ENCODE assay signal across 18 cellular contexts in genomic region chr2:232332940-232333259, GRCh38. TPM values are rescaled to one million over a fixed set of nuclear protein-coding genes. Genes with fewer than 3 reads are reported as not detected.
A peak's percentile ranks its signal among the peaks of the same experiment; 100 is the strongest.
DNase-seq lines count a peak whose midpoint lies in the region; ATAC-seq, FAIRE-seq and TF ChIP-seq lines count a peak whose summit lies in the region.
"Had no signal": no experiment of that assay in that cellular context is flagged by ENCODE, and none has a peak within 500 bp of the region (broad histone marks: within the 10 kb centered on the region; RNA-seq: fewer than 3 reads in every experiment).

No MANE protein-coding gene starts in this region.

- H3K79me2 ChIP-seq in HepG2 (ENCODE audit: insufficient read depth, low read length) = no peaks in the 10 kb centered on the region

- peaks cover 53% of the 10 kb centered on the region for H3K4me1 ChIP-seq in BLaER1
- no peaks in the 10 kb centered on the region for H3K4me1 ChIP-seq in RWPE2 (ENCODE audit: insufficient read depth, poor library complexity, severe bottlenecking)
- H3K4me1 ChIP-seq in HepG2 (ENCODE audit: insufficient read depth, low read length) = peaks cover 9% of the 10 kb centered on the region
- H3K4me1 ChIP-seq: SJCRH30 had no signal

- no peak for FAIRE-seq in HepG2 (lab: Jason Lieb, UNC)
- FAIRE-seq: G401.6 had no signal

- H3K9me3 ChIP-seq in BLaER1 (no peaks in the 10 kb centered on the region), RWPE2 (ENCODE audit: severe bottlenecking) (no peaks in the 10 kb centered on the region), HepG2 (ENCODE audit: low read length) (no peaks in the 10 kb centered on the region)
- H3K9me3 ChIP-seq: BLaER1 treated with 17β-estradiol and CSF1 and Interleukin-3, amounts not matched to agents 10 nM and 100 nM; MG63; SJCRH30 had no signal

- H3K27me3 ChIP-seq in BLaER1 (no peaks in the 10 kb centered on the region), RWPE2 (ENCODE audit: insufficient read depth, poor library complexity, severe bottlenecking) (no peaks in the 10 kb centered on the region), HepG2 (ENCODE audit: control insufficient read depth in 1 of 2, insufficient read depth in 2 of 2, low read length in 2 of 2) (no peaks in the 10 kb centered on the region)
- H3K27me3 ChIP-seq: BLaER1 treated with 17β-estradiol and CSF1 and Interleukin-3, amounts not matched to agents 10 nM and 100 nM; MG63; SJCRH30 had no signal

- no peaks in the 10 kb centered on the region for H3K4me1 Mint-ChIP-seq in activated CD4-positive, alpha-beta T cell treated with anti-CD3 and anti-CD28 coated beads, Interleukin-2, amount 10 ng/mL, durations not matched to agents 7 days and 5 days

- TF ChIP-seq EP300 in HepG2 (IDR thresholded peaks at IDR 0.05; ENCODE audit: low read depth in 2 of 2, low read length in 2 of 2) = no peak
- no peak for TF ChIP-seq EP300 in HepG2 (CRISPR knock-in tag; IDR thresholded peaks at IDR 0.05; ENCODE audit: borderline replicate concordance)

- CTCF ChIA-PET in activated CD4-positive, alpha-beta T cell treated with anti-CD3 and anti-CD28 coated beads, Interleukin-2, amount 10 ng/mL, durations not matched to agents 7 days and 5 days (lab: Charles Lee) = interaction anchor here (1.2 kb wide), 1 partner anchor 14 kb away, joined by 3 read pairs; no protein-coding TSS in a partner anchor
- CTCF ChIA-PET in HepG2 (lab: Yijun Ruan, JAX; ENCODE audit: low intra/inter-chr PET ratio, low total read pairs) = no interaction called here

- H3K9ac ChIP-seq in BLaER1 (no peak overlapping the region), HepG2 (ENCODE audit: insufficient read depth, low read depth, low read length) (no peak overlapping the region)
- H3K9ac ChIP-seq: BLaER1 treated with 17β-estradiol and CSF1 and Interleukin-3, amounts not matched to agents 10 nM and 100 nM; GM23248 had no signal

- in situ Hi-C loops in HepG2 (cut with HindIII; ENCODE audit: extremely low pct_ligation_motif_present, low pct_unique_long_range_greater_than_20kb) = no loop called here

- no peaks in the 10 kb centered on the region for H3K9me3 Mint-ChIP-seq in activated CD4-positive, alpha-beta T cell treated with anti-CD3 and anti-CD28 coated beads, Interleukin-2, amount 10 ng/mL, durations not matched to agents 7 days and 5 days

- no peak for TF ChIP-seq CTCF in RWPE2 (IDR thresholded peaks at IDR 0.05; ENCODE audit: poor library complexity, severe bottlenecking)
- TF ChIP-seq CTCF in HepG2 (CRISPR knock-in tag; IDR thresholded peaks at IDR 0.05) = no peak

- TF ChIP-seq POLR2A in HepG2 (IDR thresholded peaks at IDR 0.05; ENCODE audit: insufficient read depth in 1 of 2, low read depth in 2 of 2, low read length in 2 of 2) = no peak

- no peaks in the 10 kb centered on the region for H3K36me3 Mint-ChIP-seq in activated CD4-positive, alpha-beta T cell treated with anti-CD3 and anti-CD28 coated beads, Interleukin-2, amount 10 ng/mL, durations not matched to agents 7 days and 5 days (ENCODE audit: low read depth)

- no peak overlapping the region for H3K4me3 ChIP-seq in BLaER1
- H3K4me3 ChIP-seq in RWPE2 (ENCODE audit: severe bottlenecking) = no peak overlapping the region
- no peak overlapping the region for H3K4me3 ChIP-seq in HepG2 (replicated peaks in 1 of 3; ENCODE audit: insufficient read depth in 1 of 3, low read depth in 2 of 3, low read length in 3 of 3)
- H3K4me3 ChIP-seq: BLaER1 treated with 17β-estradiol and CSF1 and Interleukin-3, amounts not matched to agents 10 nM and 100 nM; GM23248; MG63; SJCRH30 had no signal

- H3K27ac ChIP-seq in BLaER1 = no peak overlapping the region
- no peak overlapping the region for H3K27ac ChIP-seq in RWPE2 (ENCODE audit: poor library complexity, severe bottlenecking)
- no peak overlapping the region for H3K27ac ChIP-seq in HepG2 (ENCODE audit: extremely low read length, insufficient read depth, low read length)
- H3K27ac ChIP-seq: GM23248, SJCRH30 had no signal

- H4K20me1 ChIP-seq in BLaER1 (peaks cover 7% of the 10 kb centered on the region), HepG2 (ENCODE audit: insufficient read depth, low read length) (peaks cover 3% of the 10 kb centered on the region; the same call in 1 of the 2 replicates)

- H3K4me3 Mint-ChIP-seq in activated CD4-positive, alpha-beta T cell treated with anti-CD3 and anti-CD28 coated beads, Interleukin-2, amount 10 ng/mL, durations not matched to agents 7 days and 5 days = no peak overlapping the region

- H3K36me3 ChIP-seq in BLaER1 (peaks cover 27% of the 10 kb centered on the region; the same call in 1 of the 2 replicates), RWPE2 (ENCODE audit: low read depth) (no peaks in the 10 kb centered on the region), HepG2 (replicated peaks in 1 of 2; ENCODE audit: control insufficient read depth in 1 of 2, insufficient read depth in 2 of 2, low read length in 2 of 2) (0 out of 5 replicates have a peak, but pooled peaks cover 0 to 6% of the 10 kb centered on the region in 2 experiments)
- H3K36me3 ChIP-seq: MG63, SJCRH30 had no signal

- no peak overlapping the region for H3K27ac Mint-ChIP-seq in activated CD4-positive, alpha-beta T cell treated with anti-CD3 and anti-CD28 coated beads, Interleukin-2, amount 10 ng/mL, durations not matched to agents 7 days and 5 days

- H2AFZ ChIP-seq in HepG2 (ENCODE audit: low read length) = no peak overlapping the region
- H2AFZ ChIP-seq: GM23248 had no signal

- 72% methylated on average over 10 of the region's 10 CpGs for WGBS in HepG2 (ENCODE audit: low lambda C conversion rate)

- intact Hi-C loops in HepG2 (cut with micrococcal nuclease; ENCODE audit: unreplicated experiment) = no loop called here

- ATAC-seq in RWPE2 (ENCODE audit: low read depth) (no peak), HepG2 (no peak), HG03039 (IDR thresholded peaks at IDR 0.05; ENCODE audit: unreplicated experiment) (no peak), GM19463 (IDR thresholded peaks at IDR 0.05; ENCODE audit: unreplicated experiment) (no peak)

- H3K4me2 ChIP-seq in BLaER1 (peak overlapping the region; percentile 18; the same call in 1 of the 2 replicates), HepG2 (ENCODE audit: low read depth, low read length) (peak overlapping the region; percentile 21; the same call in 1 of the 2 replicates)

- no peaks in the 10 kb centered on the region for H3K27me3 Mint-ChIP-seq in activated CD4-positive, alpha-beta T cell treated with anti-CD3 and anti-CD28 coated beads, Interleukin-2, amount 10 ng/mL, durations not matched to agents 7 days and 5 days

- peak; percentile 0 for DNase-seq in activated CD4-positive, alpha-beta T cell treated with anti-CD3 and anti-CD28 coated beads for 48 hours
- DNase-seq in activated CD4-positive, alpha-beta T cell treated with anti-CD3 and anti-CD28 coated beads, Interleukin-2, amount 10 ng/mL, durations not matched to agents 7 days and 5 days = no peak
- DNase-seq in RWPE2 (ENCODE audit: low spot score) (peak; percentile 34), HepG2 (ENCODE audit: low spot score) (no peak), 8988T (no peak)
- DNase-seq: GM23248; MG63; NCI-H187; NCI-H345; NK-92 treated with Interleukin-12 subunit alpha and Interleukin-12 subunit beta, amount 100 ng/mL, for 24 hours; OCI-M1; RPMI8226 had no signal

- POLR2A ChIA-PET in activated CD4-positive, alpha-beta T cell treated with anti-CD3 and anti-CD28 coated beads, Interleukin-2, amount 10 ng/mL, durations not matched to agents 7 days and 5 days (lab: Charles Lee) = no interaction called here
- POLR2A ChIA-PET in HepG2 (lab: Yijun Ruan, JAX) = no interaction called here

- BruUV-seq in HepG2 (replicated peaks; lab: Mats Ljungman, UMichigan) = no TSS peak

- no peak for TF ChIP-seq RAD21 in HepG2 (CRISPR knock-in tag; IDR thresholded peaks at IDR 0.05)

TF ChIP-seq in HepG2, 621 proteins besides CTCF, POLR2A, EP300 and RAD21 (continues in another document):
- TF ChIP-seq ZNF143 (CRISPR knock-in tag; IDR thresholded peaks at IDR 0.05) (no peak), TRIM22 (IDR thresholded peaks at IDR 0.05) (no peak), GATA4 (IDR thresholded peaks at IDR 0.05; ENCODE audit: borderline replicate concordance, low read depth) (no peak), MTF2 (CRISPR knock-in tag; IDR thresholded peaks at IDR 0.05; ENCODE audit: borderline replicate concordance) (no peak)

RNA-seq across cellular contexts. Expression of gene ALPP, which starts 45.7 kb away (rescaled TPM):
- not detected for total RNA-seq in activated CD4-positive, alpha-beta T cell treated with anti-CD3 and anti-CD28 coated beads, Interleukin-2, amount 10 ng/mL, durations not matched to agents 7 days and 5 days
- total RNA-seq in HepG2 (2016; rRNA removed; fragmentation: Illumina TruSeq; extraction: Trizol) = not detected in 2 replicates
- not detected in 2 replicates for total RNA-seq in HepG2 (2016; cell fraction: cytosol; rRNA removed; fragmentation: Illumina TruSeq; extraction: Trizol; ENCODE audit: low read depth)
- not detected in 2 replicates for total RNA-seq in HepG2 (2016; cell fraction: insoluble cytoplasmic fraction; rRNA removed; fragmentation: Illumina TruSeq; extraction: Trizol)
- total RNA-seq in HepG2 (2016; cell fraction: membrane; rRNA removed; fragmentation: Illumina TruSeq; extraction: Trizol) = not detected in 2 replicates
- not detected in 2 replicates for total RNA-seq in HepG2 (2016; cell fraction: nucleus; rRNA removed; fragmentation: Illumina TruSeq; extraction: Trizol)
- not detected in 2 replicates for polyA plus RNA-seq in HepG2 (2011; rRNA removed)
- polyA plus RNA-seq in HepG2 (2011; cell fraction: cytosol; rRNA removed) = not detected in 2 replicates
- polyA plus RNA-seq in HepG2 (2011; cell fraction: nucleus; rRNA removed) = not detected in 2 replicates
- not detected in 2 replicates for polyA plus RNA-seq in HepG2 (2012)
- polyA plus RNA-seq in HepG2 (2016; cell fraction: cytosol; fragmentation: Illumina TruSeq; extraction: Trizol; ENCODE audit: low read depth) = not detected in 2 replicates
- polyA plus RNA-seq in HepG2 (2016; cell fraction: insoluble cytoplasmic fraction; fragmentation: Illumina TruSeq; extraction: Trizol; ENCODE audit: low read depth) = not detected in 2 replicates
- not detected in 2 replicates for polyA plus RNA-seq in HepG2 (2016; cell fraction: membrane; fragmentation: Illumina TruSeq; extraction: Trizol; ENCODE audit: low read depth)
- not detected in 2 replicates for polyA plus RNA-seq in HepG2 (2016; cell fraction: nucleus; fragmentation: Illumina TruSeq; extraction: Trizol; ENCODE audit: insufficient read depth, low read depth)
- polyA minus RNA-seq in HepG2 (2011; rRNA and poly(A)+ RNA removed; ENCODE audit: low replicate concordance) = 1.1 TPM in 1 of 2 replicates, not detected in the other
- polyA minus RNA-seq in HepG2 (2011; cell fraction: cytosol; rRNA and poly(A)+ RNA removed) = not detected in 2 replicates
- polyA minus RNA-seq in HepG2 (2011; cell fraction: nucleus; rRNA and poly(A)+ RNA removed) = not detected in 2 replicates
- total RNA-seq: GM23248, SJCRH30 had no signal
- polyA plus RNA-seq: GM23248 had no signal

Comparison
In these comparisons a context has a peak if more than half of its experiments do, and no peak if none do; other contexts are left out.
1. DNase-seq: peak in activated CD4-positive, alpha-beta T cell treated with anti-CD3 and anti-CD28 coated beads for 48 hours (single experiment) and RWPE2 (single experiment); none in activated CD4-positive, alpha-beta T cell treated with anti-CD3 and anti-CD28 coated beads, Interleukin-2, amount 10 ng/mL, durations not matched to agents 7 days and 5 days (single experiment), HepG2 (single experiment) and 8988T (single experiment).